In genomic region chr1:202505356-202505755, GRCh38 we compare ENCODE assay signal across 1 cellular context.
TF ChIP-seq lines count a peak whose summit lies in the region.

No MANE protein-coding gene starts in this region.

TF ChIP-seq in GM23338, 12 proteins besides CTCF, POLR2A, EP300 and RAD21 (continued from another document):
- no peak for TF ChIP-seq ETS1 (IDR thresholded peaks at IDR 0.05)
- TF ChIP-seq ZNF331 (CRISPR knock-in tag; IDR thresholded peaks at IDR 0.05; ENCODE audit: low read depth) = no peak
- no peak for TF ChIP-seq EZH2phosphoT487 (IDR thresholded peaks at IDR 0.05; ENCODE audit: unreplicated experiment)
- TF ChIP-seq STAT1 (IDR thresholded peaks at IDR 0.05; ENCODE audit: unreplicated experiment) = no peak
- TF ChIP-seq ZNF114 (CRISPR knock-in tag; IDR thresholded peaks at IDR 0.05) = no peak
- no peak for TF ChIP-seq CREB1 (CRISPR knock-in tag; IDR thresholded peaks at IDR 0.05; ENCODE audit: low read depth)
- TF ChIP-seq REST (IDR thresholded peaks at IDR 0.05; ENCODE audit: unreplicated experiment) = no peak
- TF ChIP-seq ZNF462 (CRISPR knock-in tag; IDR thresholded peaks at IDR 0.05) = no peak
- no peak for TF ChIP-seq POLR2AphosphoS5 (IDR thresholded peaks at IDR 0.05; ENCODE audit: low read depth)
- no peak for TF ChIP-seq EZH2 (IDR thresholded peaks at IDR 0.05; ENCODE audit: low read depth, unreplicated experiment)
TF ChIP-seq in GM23338: peak in this region for 0.
